ENCODE assay signal across 1 cellular context in the genomic region with DNA sequence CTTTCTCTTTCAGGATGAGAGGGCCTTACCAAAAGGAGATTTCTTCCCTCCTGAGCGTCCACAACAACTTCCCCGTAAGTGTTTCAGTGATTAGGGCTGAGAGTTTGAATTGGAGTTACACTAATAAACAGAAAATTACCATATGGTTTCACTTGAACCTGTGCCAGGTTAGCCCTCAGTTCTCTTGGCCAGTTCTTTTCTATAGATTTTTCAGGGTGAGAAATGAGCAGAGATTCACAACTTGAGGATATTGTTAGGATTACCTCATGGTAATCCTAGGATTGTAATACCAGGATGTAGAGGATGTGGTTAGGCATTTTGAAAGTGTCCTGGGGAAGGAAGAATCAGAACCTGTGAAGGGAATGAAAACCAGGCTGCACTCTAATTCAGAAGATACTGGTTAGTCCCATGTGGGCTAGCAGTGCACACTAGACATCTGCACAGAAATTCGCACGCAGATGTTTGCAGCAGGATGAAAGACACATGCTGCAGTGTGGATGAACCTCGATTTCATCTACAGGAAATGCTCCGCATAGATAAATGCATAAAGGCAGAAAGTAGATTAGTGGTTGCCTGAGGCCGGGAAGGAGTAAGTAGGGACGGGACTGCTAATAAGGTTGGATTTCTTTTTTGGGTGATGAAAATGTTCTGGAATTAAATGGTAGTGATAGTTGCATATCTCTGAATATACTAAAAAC.
TF ChIP-seq lines count a peak whose summit lies in the region.

No MANE protein-coding gene starts in this region.

TF ChIP-seq in GM23338, 12 proteins besides CTCF, POLR2A, EP300 and RAD21 (continued from another document):
- TF ChIP-seq, protein P1, sequence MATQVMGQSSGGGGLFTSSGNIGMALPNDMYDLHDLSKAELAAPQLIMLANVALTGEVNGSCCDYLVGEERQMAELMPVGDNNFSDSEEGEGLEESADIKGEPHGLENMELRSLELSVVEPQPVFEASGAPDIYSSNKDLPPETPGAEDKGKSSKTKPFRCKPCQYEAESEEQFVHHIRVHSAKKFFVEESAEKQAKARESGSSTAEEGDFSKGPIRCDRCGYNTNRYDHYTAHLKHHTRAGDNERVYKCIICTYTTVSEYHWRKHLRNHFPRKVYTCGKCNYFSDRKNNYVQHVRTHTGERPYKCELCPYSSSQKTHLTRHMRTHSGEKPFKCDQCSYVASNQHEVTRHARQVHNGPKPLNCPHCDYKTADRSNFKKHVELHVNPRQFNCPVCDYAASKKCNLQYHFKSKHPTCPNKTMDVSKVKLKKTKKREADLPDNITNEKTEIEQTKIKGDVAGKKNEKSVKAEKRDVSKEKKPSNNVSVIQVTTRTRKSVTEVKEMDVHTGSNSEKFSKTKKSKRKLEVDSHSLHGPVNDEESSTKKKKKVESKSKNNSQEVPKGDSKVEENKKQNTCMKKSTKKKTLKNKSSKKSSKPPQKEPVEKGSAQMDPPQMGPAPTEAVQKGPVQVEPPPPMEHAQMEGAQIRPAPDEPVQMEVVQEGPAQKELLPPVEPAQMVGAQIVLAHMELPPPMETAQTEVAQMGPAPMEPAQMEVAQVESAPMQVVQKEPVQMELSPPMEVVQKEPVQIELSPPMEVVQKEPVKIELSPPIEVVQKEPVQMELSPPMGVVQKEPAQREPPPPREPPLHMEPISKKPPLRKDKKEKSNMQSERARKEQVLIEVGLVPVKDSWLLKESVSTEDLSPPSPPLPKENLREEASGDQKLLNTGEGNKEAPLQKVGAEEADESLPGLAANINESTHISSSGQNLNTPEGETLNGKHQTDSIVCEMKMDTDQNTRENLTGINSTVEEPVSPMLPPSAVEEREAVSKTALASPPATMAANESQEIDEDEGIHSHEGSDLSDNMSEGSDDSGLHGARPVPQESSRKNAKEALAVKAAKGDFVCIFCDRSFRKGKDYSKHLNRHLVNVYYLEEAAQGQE (IDR thresholded peaks at IDR 0.05; ENCODE audit: unreplicated experiment) = no peak
- TF ChIP-seq ZNF462 (CRISPR knock-in tag; IDR thresholded peaks at IDR 0.05) (no peak), POLR2AphosphoS5 (IDR thresholded peaks at IDR 0.05; ENCODE audit: low read depth) (no peak), NANOG (IDR thresholded peaks at IDR 0.05; ENCODE audit: borderline replicate concordance) (no peak), ZNF114 (CRISPR knock-in tag; IDR thresholded peaks at IDR 0.05) (no peak), ZNF331 (CRISPR knock-in tag; IDR thresholded peaks at IDR 0.05; ENCODE audit: low read depth) (no peak)
TF ChIP-seq in GM23338: peak in this region for 0.
